Comparison of ENCODE assay signal across 11 cellular contexts in genomic region chr11:556175-556699, GRCh38. TPM values are rescaled to one million over a fixed set of nuclear protein-coding genes. Genes with fewer than 3 reads are reported as not detected.
DNase-seq lines count a peak whose midpoint lies in the region; ATAC-seq and TF ChIP-seq lines count a peak whose summit lies in the region.
"Had no signal": no experiment of that assay in that cellular context is flagged by ENCODE, and none has a peak within 500 bp of the region (broad histone marks: within the 10 kb centered on the region; RNA-seq: fewer than 3 reads in every experiment).

No MANE protein-coding gene starts in this region.

- H3K36me3 Mint-ChIP-seq in activated naive CD8-positive, alpha-beta T cell = no peaks in the 10 kb centered on the region
- no peaks in the 10 kb centered on the region for H3K36me3 Mint-ChIP-seq in activated naive CD8-positive, alpha-beta T cell treated with anti-CD3 and anti-CD28 coated beads, Interleukin-2, amount 50 U/mL, for 24 hours (ENCODE audit: low read depth)
- H3K36me3 Mint-ChIP-seq in T-cell = no peaks in the 10 kb centered on the region

- peaks cover 4% of the 10 kb centered on the region; the same call in 1 of the 2 replicates for H3K4me1 ChIP-seq in iPS-20b (ENCODE audit: insufficient read depth, low read length)
- H3K4me1 ChIP-seq in transverse colon = peaks cover 20 to 42% (median 31%) of the 10 kb centered on the region in 4 donors
- H3K4me1 ChIP-seq in BE2C = no peaks in the 10 kb centered on the region

- peak; percentile 4 for TF ChIP-seq POLR2A in transverse colon (IDR thresholded peaks at IDR 0.05)

- H3K27me3 Mint-ChIP-seq in activated naive CD8-positive, alpha-beta T cell = no peaks in the 10 kb centered on the region
- H3K27me3 Mint-ChIP-seq in activated naive CD8-positive, alpha-beta T cell treated with anti-CD3 and anti-CD28 coated beads, Interleukin-2, amount 50 U/mL, for 24 hours = peaks cover 9% of the 10 kb centered on the region
- H3K27me3 Mint-ChIP-seq in T-cell = no peaks in the 10 kb centered on the region

- peaks cover 53% of the 10 kb centered on the region for H3K27me3 ChIP-seq in iPS-20b (ENCODE audit: insufficient read depth, low read length)
- peaks cover 56% of the 10 kb centered on the region for H3K27me3 ChIP-seq in transverse colon
- H3K27me3 ChIP-seq in BE2C = peaks cover 24% of the 10 kb centered on the region

- DNase-seq in activated naive CD8-positive, alpha-beta T cell treated with anti-CD3 and anti-CD28 coated beads, Interleukin-2, amount 50 U/mL, for 24 hours = no peak
- DNase-seq in T-cell (peak in 4 of 34 experiments; percentile 26 to 36 (median 34)), transverse colon (no peak), BE2C (no peak), NCI-H1694 (lab: John Stamatoyannopoulos, UW) (no peak)
- DNase-seq: COR-L47, esophagus squamous epithelium, NCI-H446 treated with DMSO at 0.1 percent for 48 hours had no signal

- TF ChIP-seq EP300 in transverse colon (IDR thresholded peaks at IDR 0.05; ENCODE audit: low read depth) = no peak

- intact Hi-C loops in transverse colon (cut with DNase I; ENCODE audit: low total_unique reads) = loop anchor here (5.0 kb wide), 1 partner anchor 166 kb away; no protein-coding TSS in a partner anchor

- TF ChIP-seq CTCF in transverse colon (IDR thresholded peaks at IDR 0.05) = no peak
- TF ChIP-seq CTCF in BE2C (IDR thresholded peaks at IDR 0.05; ENCODE audit: low read depth, low read length) = no peak

- in situ Hi-C loops in transverse colon (cut with MboI; ENCODE audit: low pct_ligation_motif_present in 1 of 4, low pct_unique_long_range_greater_than_20kb in 1 of 4, low sequenced_read_pairs in 3 of 4) = no loop called here

- no peak for ATAC-seq in activated naive CD8-positive, alpha-beta T cell treated with anti-CD3 and anti-CD28 coated beads, Interleukin-2, amount 50 U/mL, for 24 hours
- no peak for ATAC-seq in T-cell (replicated peaks in 1 of 4)
- no peak for ATAC-seq in HG02885 (IDR thresholded peaks at IDR 0.05; ENCODE audit: poor library complexity, unreplicated experiment)

- no peak overlapping the region for H3K9ac ChIP-seq in iPS-20b (ENCODE audit: low read depth, low read length)

- H3K9me3 ChIP-seq in iPS-20b (ENCODE audit: insufficient read depth, low read depth, low read length) (no peaks in the 10 kb centered on the region), transverse colon (no peaks in the 10 kb centered on the region), BE2C (no peaks in the 10 kb centered on the region)
- H3K9me3 ChIP-seq: esophagus squamous epithelium had no signal

- CTCF ChIA-PET in T-cell (lab: Charles Lee) = interaction anchor here (0.6 to 1.6 kb wide), 3 partner anchors 168 to 255 kb away, joined by 3 to 4 read pairs (median 3); no protein-coding TSS in a partner anchor

- WGBS in transverse colon (ENCODE audit: low coverage in 1 of 2), 2 donors = 15% methylated on average over 48 of the region's 49 CpGs; no CpG with 5 or more reads in 1 of the 2 donors

- H3K27ac ChIP-seq in iPS-20b (ENCODE audit: low read length) = no peak overlapping the region
- H3K27ac ChIP-seq in transverse colon = no peak overlapping the region

- H3K36me3 ChIP-seq in iPS-20b (ENCODE audit: insufficient read depth, low read depth, low read length) = no peaks in the 10 kb centered on the region
- H3K36me3 ChIP-seq in transverse colon = no peaks in the 10 kb centered on the region
- no peaks in the 10 kb centered on the region for H3K36me3 ChIP-seq in BE2C
- H3K36me3 ChIP-seq: esophagus squamous epithelium had no signal

- H3K4me3 ChIP-seq in iPS-20b (ENCODE audit: low read length) (peak overlapping the region; percentile 60; the same call in 1 of the 2 replicates), transverse colon (peak overlapping the region in 2 of 4 donors; percentile 34 to 52), BE2C (ENCODE audit: low read depth, low read length) (no peak overlapping the region)

- peaks cover 5% of the 10 kb centered on the region for H3K4me1 Mint-ChIP-seq in activated naive CD8-positive, alpha-beta T cell (ENCODE audit: low read depth)
- peaks cover 6% of the 10 kb centered on the region for H3K4me1 Mint-ChIP-seq in activated naive CD8-positive, alpha-beta T cell treated with anti-CD3 and anti-CD28 coated beads, Interleukin-2, amount 50 U/mL, for 24 hours
- H3K4me1 Mint-ChIP-seq in T-cell = peaks cover 12 to 15% (median 14%) of the 10 kb centered on the region in 3 donors

- no peak overlapping the region for H3K27ac Mint-ChIP-seq in activated naive CD8-positive, alpha-beta T cell
- no peak overlapping the region for H3K27ac Mint-ChIP-seq in activated naive CD8-positive, alpha-beta T cell treated with anti-CD3 and anti-CD28 coated beads, Interleukin-2, amount 50 U/mL, for 24 hours
- peak overlapping the region in 1 of 2 donors; percentile 52 for H3K27ac Mint-ChIP-seq in T-cell

- POLR2A ChIA-PET in T-cell (lab: Charles Lee) = no interaction called here

- H3K9me3 Mint-ChIP-seq in activated naive CD8-positive, alpha-beta T cell (ENCODE audit: low read depth) = no peaks in the 10 kb centered on the region
- no peaks in the 10 kb centered on the region for H3K9me3 Mint-ChIP-seq in activated naive CD8-positive, alpha-beta T cell treated with anti-CD3 and anti-CD28 coated beads, Interleukin-2, amount 50 U/mL, for 24 hours
- H3K9me3 Mint-ChIP-seq in T-cell = no peaks in the 10 kb centered on the region

- peak overlapping the region; percentile 30 for H3K4me3 Mint-ChIP-seq in activated naive CD8-positive, alpha-beta T cell
- no peak overlapping the region for H3K4me3 Mint-ChIP-seq in activated naive CD8-positive, alpha-beta T cell treated with anti-CD3 and anti-CD28 coated beads, Interleukin-2, amount 50 U/mL, for 24 hours
- H3K4me3 Mint-ChIP-seq in T-cell = peak overlapping the region; percentile 33 to 52 (median 45)

RNA-seq across cellular contexts. Expression of gene LMNTD2, which starts 4.3 kb away (rescaled TPM):
- total RNA-seq in T-cell = 10 to 100 TPM in 1 of 5 donors, 1 to 10 TPM in 4; 5.1 to 13.4 (median 8.8) TPM
- 10 to 100 TPM; 14.8 to 89.0 (median 16.6) TPM for total RNA-seq in transverse colon
- polyA plus RNA-seq in BE2C (2012; ENCODE audit: insufficient read depth, insufficient read length, low read depth) = not detected

RNA-seq across cellular contexts. Expression of gene RASSF7, which starts 4.5 kb away (rescaled TPM):
- total RNA-seq in T-cell (10 to 100 TPM; 23.2 to 68.4 (median 63.4) TPM), transverse colon (100 to 1,000 TPM; 131 to 247 (median 213) TPM)
- polyA plus RNA-seq in BE2C (2012; ENCODE audit: insufficient read depth, insufficient read length, low read depth) = 3.7 TPM

RNA-seq across cellular contexts. Expression of gene LRRC56, which starts 18.9 kb away (rescaled TPM):
- total RNA-seq in T-cell (1 to 10 TPM; 3.4 to 6.1 (median 5.6) TPM), transverse colon (1 to 10 TPM; 2.3 to 8.4 (median 3.1) TPM)
- polyA plus RNA-seq in BE2C (2012; ENCODE audit: insufficient read depth, insufficient read length, low read depth) = 0.42 TPM

RNA-seq across cellular contexts. Expression of gene PHRF1, which starts 20.0 kb away (rescaled TPM):
- 10 to 100 TPM; 40.2 to 69.4 (median 66.3) TPM for total RNA-seq in T-cell
- 10 to 100 TPM; 28.4 to 60.6 (median 43.2) TPM for total RNA-seq in transverse colon
- 36.2 TPM for polyA plus RNA-seq in BE2C (2012; ENCODE audit: insufficient read depth, insufficient read length, low read depth)

RNA-seq across cellular contexts. Expression of gene HRAS, which starts 20.9 kb away (rescaled TPM):
- total RNA-seq in T-cell = 10 to 100 TPM; 27.6 to 53.4 (median 47.6) TPM
- total RNA-seq in transverse colon = 10 to 100 TPM; 31.0 to 57.1 (median 33.9) TPM
- 195 TPM for polyA plus RNA-seq in BE2C (2012; ENCODE audit: insufficient read depth, insufficient read length, low read depth)
